24 cellular contexts compared by ENCODE assay signal in the genomic region with DNA sequence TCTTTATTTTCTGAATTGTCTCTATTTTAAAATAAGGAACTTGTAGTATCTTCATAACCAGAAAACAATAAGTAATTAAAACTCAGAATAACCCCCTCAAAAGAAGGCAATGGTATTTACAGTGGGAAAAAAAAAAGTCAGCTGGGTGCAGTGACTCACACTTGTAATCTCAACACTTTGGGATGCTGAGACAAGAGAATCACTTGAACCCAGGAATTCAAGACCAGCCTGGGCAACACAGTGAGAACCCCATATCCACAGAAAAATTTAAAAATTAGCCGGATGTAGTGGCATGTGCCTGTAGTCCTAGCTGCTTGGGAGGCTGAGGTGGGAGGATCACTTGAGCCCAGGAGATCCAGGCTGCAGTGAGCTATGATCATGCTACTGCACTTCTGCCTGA. TPM values are rescaled to one million over a fixed set of nuclear protein-coding genes. Genes with fewer than 3 reads are reported as not detected.
DNase-seq lines count a peak whose midpoint lies in the region; FAIRE-seq and TF ChIP-seq lines count a peak whose summit lies in the region.
"Had no signal": no experiment of that assay in that cellular context is flagged by ENCODE, and none has a peak within 500 bp of the region (broad histone marks: within the 10 kb centered on the region; RNA-seq: fewer than 3 reads in every experiment).

No MANE protein-coding gene starts in this region.

- peaks cover 22% of the 10 kb centered on the region for H3K4me1 ChIP-seq in endothelial cell of umbilical vein (ENCODE audit: control insufficient read depth, extremely low read depth, insufficient read depth, low read length)
- no peaks in the 10 kb centered on the region for H3K4me1 ChIP-seq in testis

- WGBS in testis, 2 donors: 88 to 92% methylated on average over 1 of the region's 1 CpG

- peak; percentile 52 for DNase-seq in Daoy (ENCODE audit: low read depth)
- DNase-seq in M059J (ENCODE audit: low read depth): peak; percentile 58
- DNase-seq in endothelial cell of umbilical vein (ENCODE audit: low read depth, low spot score): no peak
- peak; percentile 53 for DNase-seq in kidney tubule cell (ENCODE audit: low spot score)
- no peak for DNase-seq in activated effector memory CD4-positive, alpha-beta T cell treated with anti-CD3 and anti-CD28 coated beads, Interleukin-2, amount 50 U/mL, for 16 hours
- no peak for DNase-seq in testis
- DNase-seq in T-helper 2 cell: no peak
- DNase-seq in OCI-M2 (lab: John Stamatoyannopoulos, UW; ENCODE audit: unreplicated experiment): no peak
- DNase-seq: activated naive CD8-positive, alpha-beta T cell treated with anti-CD3 and anti-CD28 coated beads for 36 hours; activated T-cell treated with anti-CD3 and anti-CD28 coated beads, Interleukin-2, amount 50 U/mL, for 72 hours; erythroblast; MG63; NCI-H1436 treated with DMSO at 0.1 percent for 48 hours; NCI-H2171 treated with DMSO at 0.1 percent for 48 hours; NCI-H774; nucleus accumbens; retina had no signal

- no peak overlapping the region for H3K27ac ChIP-seq in endothelial cell of umbilical vein (ENCODE audit: insufficient read depth, low read depth, low read length)
- H3K27ac ChIP-seq in testis: no peak overlapping the region

- H2AFZ ChIP-seq in endothelial cell of umbilical vein (ENCODE audit: low read depth, low read length): no peak overlapping the region

- no peaks in the 10 kb centered on the region for H3K79me2 ChIP-seq in endothelial cell of umbilical vein (ENCODE audit: control insufficient read depth, insufficient read depth, low read length)

- no peak overlapping the region for H3K9ac ChIP-seq in endothelial cell of umbilical vein (replicated peaks; ENCODE audit: extremely low read depth, insufficient read depth, low read length)

- no peak for TF ChIP-seq POLR2A in endothelial cell of umbilical vein (IDR thresholded peaks at IDR 0.05; ENCODE audit: low read depth, low read length)
- no peak for TF ChIP-seq POLR2A in testis (IDR thresholded peaks at IDR 0.05)

- H3K27me3 ChIP-seq in endothelial cell of umbilical vein (ENCODE audit: control insufficient read depth in 2 of 2, insufficient read depth in 2 of 2, low read length in 2 of 2) (no peaks in the 10 kb centered on the region), testis (no peaks in the 10 kb centered on the region)
- H3K27me3 ChIP-seq: MG63 had no signal

- H3K4me3 ChIP-seq in endothelial cell of umbilical vein (replicated peaks in 1 of 3; ENCODE audit: insufficient read depth in 1 of 3, low read depth in 1 of 3, low read length in 3 of 3): no peak overlapping the region
- no peak overlapping the region for H3K4me3 ChIP-seq in testis
- H3K4me3 ChIP-seq: MG63 had no signal

- no peaks in the 10 kb centered on the region for H3K9me3 ChIP-seq in endothelial cell of umbilical vein (replicated peaks; ENCODE audit: control insufficient read depth, insufficient read depth, low read length)
- no peaks in the 10 kb centered on the region for H3K9me3 ChIP-seq in testis
- H3K9me3 ChIP-seq: MG63 had no signal

- no peak for FAIRE-seq in endothelial cell of umbilical vein (lab: Jason Lieb, UNC)
- FAIRE-seq: GM18507, HepG2 had no signal

- dilution Hi-C loops in endothelial cell of umbilical vein (cut with MboI; ENCODE audit: extremely low pct_ligation_motif_present, low sequenced_read_pairs): no loop called here

- no peaks in the 10 kb centered on the region for H3K9me1 ChIP-seq in endothelial cell of umbilical vein (replicated peaks; ENCODE audit: control insufficient read depth, extremely low read depth, insufficient read depth, low read length)

- H3K36me3 ChIP-seq in endothelial cell of umbilical vein (ENCODE audit: control insufficient read depth in 2 of 2, extremely low read depth in 1 of 2, insufficient read depth in 2 of 2, low read length in 2 of 2) (no peaks in the 10 kb centered on the region), testis (ENCODE audit: low read depth, missing control alignments) (no peaks in the 10 kb centered on the region)

- no TSS peak for BruUV-seq in endothelial cell of umbilical vein (replicated peaks; lab: Mats Ljungman, UMichigan)

- intact Hi-C loops in endothelial cell of umbilical vein (cut with micrococcal nuclease) (no loop called here), testis (cut with DNase I; ENCODE audit: low total_unique reads) (no loop called here)

- H4K20me1 ChIP-seq in endothelial cell of umbilical vein (replicated peaks; ENCODE audit: control insufficient read depth, extremely low read depth, insufficient read depth, low read length): no peaks in the 10 kb centered on the region

- CTCF ChIA-PET in endothelial cell of umbilical vein (lab: Charles Lee): interaction anchor here (0.8 to 1.3 kb wide), 2 partner anchors 12 to 13 kb away, joined by 3 to 5 read pairs; no protein-coding TSS in a partner anchor

- TF ChIP-seq CTCF in endothelial cell of umbilical vein (IDR thresholded peaks at IDR 0.05; ENCODE audit: extremely low read depth in 1 of 2, insufficient read depth in 1 of 2, low read depth in 1 of 2, low read length in 2 of 2): no peak
- TF ChIP-seq CTCF in testis (IDR thresholded peaks at IDR 0.05): no peak

- POLR2A ChIA-PET in endothelial cell of umbilical vein (lab: Charles Lee): no interaction called here

- H3K4me2 ChIP-seq in endothelial cell of umbilical vein (ENCODE audit: insufficient read depth, low read length): no peak overlapping the region

TF ChIP-seq in endothelial cell of umbilical vein, 7 proteins besides CTCF, POLR2A, EP300 and RAD21:
- TF ChIP-seq FOS (IDR thresholded peaks at IDR 0.05; ENCODE audit: borderline replicate concordance, insufficient read depth, low read length) (peak; percentile 45), GATA2 (IDR thresholded peaks at IDR 0.05; ENCODE audit: insufficient read depth, insufficient read length, low read depth, low read length) (no peak)

RNA-seq across cellular contexts. Expression of a gene that starts 33.5 kb away (rescaled TPM):
- total RNA-seq in Daoy (2014; rRNA removed; shearing (Covaris generic)): 0.17 TPM in 1 of 2 replicates, not detected in the other
- total RNA-seq in M059J (2014; rRNA removed; shearing (Covaris generic)): 0.12 TPM in 1 of 2 replicates, not detected in the other
- total RNA-seq in endothelial cell of umbilical vein (0.51 and 0.71 TPM in 2 replicates), testis (1 to 10 TPM; 7.6 TPM)
- polyA plus RNA-seq in endothelial cell of umbilical vein (0.78 and 1.1 TPM in 2 replicates), testis (ENCODE audit: insufficient read depth, low read depth, low replicate concordance) (4.9 TPM)
- 0.35 and 0.61 TPM in 2 replicates for polyA plus RNA-seq in endothelial cell of umbilical vein (2011; cell fraction: cytosol; rRNA removed)
- 2.9 and 3.8 TPM in 2 replicates for polyA plus RNA-seq in endothelial cell of umbilical vein (2011; cell fraction: nucleus; rRNA removed)
- 0.78 and 1.0 TPM in 2 replicates for polyA plus RNA-seq in endothelial cell of umbilical vein (2012)
- 0.51 and 2.1 TPM in 2 replicates for polyA minus RNA-seq in endothelial cell of umbilical vein
- 0.72 TPM for polyA minus RNA-seq in endothelial cell of umbilical vein (2011; cell fraction: cytosol; rRNA and poly(A)+ RNA removed)
- polyA minus RNA-seq in endothelial cell of umbilical vein (2011; cell fraction: nucleus; rRNA and poly(A)+ RNA removed): 0.53 and 0.72 TPM in 2 replicates

RNA-seq across cellular contexts. Expression of a gene that starts 37.8 kb away (rescaled TPM):
- total RNA-seq in Daoy (2014; rRNA removed; shearing (Covaris generic)): 12.4 and 15.7 TPM in 2 replicates
- 7.6 and 19.5 TPM in 2 replicates for total RNA-seq in M059J (2014; rRNA removed; shearing (Covaris generic))
- 35.9 and 39.7 TPM in 2 replicates for total RNA-seq in endothelial cell of umbilical vein
- polyA plus RNA-seq in endothelial cell of umbilical vein: 11.9 and 13.8 TPM in 2 replicates
- 19.5 and 21.0 TPM in 2 replicates for polyA plus RNA-seq in endothelial cell of umbilical vein (2011; cell fraction: cytosol; rRNA removed)
- polyA plus RNA-seq in endothelial cell of umbilical vein (2011; cell fraction: nucleus; rRNA removed): 18.5 and 23.2 TPM in 2 replicates
- 20.9 and 22.8 TPM in 2 replicates for polyA plus RNA-seq in endothelial cell of umbilical vein (2012)
- polyA minus RNA-seq in endothelial cell of umbilical vein: 85.5 and 98.4 TPM in 2 replicates
- 6.5 TPM for polyA minus RNA-seq in endothelial cell of umbilical vein (2011; cell fraction: cytosol; rRNA and poly(A)+ RNA removed)
- polyA minus RNA-seq in endothelial cell of umbilical vein (2011; cell fraction: nucleus; rRNA and poly(A)+ RNA removed): 13.5 and 23.9 TPM in 2 replicates
- 10 to 100 TPM; 16.9 to 21.0 TPM for total RNA-seq in testis
- polyA plus RNA-seq in testis (ENCODE audit: insufficient read depth, low read depth, low replicate concordance): 19.3 TPM

RNA-seq across cellular contexts. Expression of a gene that starts 55.4 kb away (rescaled TPM):
- total RNA-seq in Daoy (2014; rRNA removed; shearing (Covaris generic)): not detected in 2 replicates
- total RNA-seq in M059J (2014; rRNA removed; shearing (Covaris generic)): not detected in 2 replicates
- total RNA-seq in endothelial cell of umbilical vein (not detected in 2 replicates), testis (under 1 TPM in 1 of 2 donors, not detected in 1; 0.81 TPM)
- polyA plus RNA-seq in endothelial cell of umbilical vein (not detected in 2 replicates), testis (ENCODE audit: insufficient read depth, low read depth, low replicate concordance) (2.6 TPM)
- not detected in 2 replicates for polyA plus RNA-seq in endothelial cell of umbilical vein (2011; cell fraction: cytosol; rRNA removed)
- not detected in 2 replicates for polyA plus RNA-seq in endothelial cell of umbilical vein (2011; cell fraction: nucleus; rRNA removed)
- polyA plus RNA-seq in endothelial cell of umbilical vein (2012): not detected in 2 replicates
- polyA minus RNA-seq in endothelial cell of umbilical vein: not detected in 2 replicates
- polyA minus RNA-seq in endothelial cell of umbilical vein (2011; cell fraction: cytosol; rRNA and poly(A)+ RNA removed): not detected
- not detected in 2 replicates for polyA minus RNA-seq in endothelial cell of umbilical vein (2011; cell fraction: nucleus; rRNA and poly(A)+ RNA removed)
- total RNA-seq: activated naive CD8-positive, alpha-beta T cell treated with anti-CD3 and anti-CD28 coated beads for 36 hours; activated T-cell treated with anti-CD3 and anti-CD28 coated beads, Interleukin-2, amount 50 U/mL, for 72 hours; dermis microvascular lymphatic vessel endothelial cell; H4; HepG2; liver; OCI-LY7; SK-MEL-5 had no signal
- polyA plus RNA-seq: HepG2 had no signal

Comparison
In these comparisons a context has a peak if more than half of its experiments do, and no peak if none do; other contexts are left out.
1. DNase-seq: peak in Daoy (single experiment), M059J (single experiment) and kidney tubule cell (single experiment); none in endothelial cell of umbilical vein (single experiment), activated effector memory CD4-positive, alpha-beta T cell treated with anti-CD3 and anti-CD28 coated beads, Interleukin-2, amount 50 U/mL, for 16 hours (single experiment), testis (single experiment), T-helper 2 cell (0 of 5) and OCI-M2 (single experiment).